Comparison of ENCODE assay signal across 19 cellular contexts in the genomic region with DNA sequence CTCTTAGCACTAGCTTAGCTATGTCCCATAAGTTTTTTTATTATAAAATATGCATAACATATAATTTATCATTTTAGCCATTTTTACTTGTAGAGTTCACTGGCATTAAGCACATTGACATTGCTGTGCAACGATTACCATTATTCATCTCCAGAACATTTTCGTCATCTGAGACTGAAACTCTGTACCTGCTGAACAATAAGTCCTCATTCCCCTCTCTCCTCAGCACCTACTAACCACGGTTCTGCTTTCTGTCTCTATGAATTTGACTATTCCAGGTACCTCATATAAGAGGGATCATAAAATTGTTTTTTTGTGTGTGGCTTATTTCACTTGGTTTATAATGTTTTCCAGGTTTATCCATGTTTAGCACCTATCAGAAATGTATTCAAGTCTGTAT.
DNase-seq lines count a peak whose midpoint lies in the region; ATAC-seq, FAIRE-seq and TF ChIP-seq lines count a peak whose summit lies in the region.
"Had no signal": no experiment of that assay in that cellular context is flagged by ENCODE, and none has a peak within 500 bp of the region (broad histone marks: within the 10 kb centered on the region; RNA-seq: fewer than 3 reads in every experiment).

No MANE protein-coding gene starts in this region.

- no peaks in the 10 kb centered on the region for H3K9me3 ChIP-seq in OCI-LY3 (ENCODE audit: insufficient read depth, low read length)

- TF ChIP-seq CTCF in OCI-LY3 (IDR thresholded peaks at IDR 0.05; ENCODE audit: low read depth, low read length) = no peak

- H3K9ac ChIP-seq in OCI-LY3 (ENCODE audit: low read length) = no peak overlapping the region
- H3K9ac ChIP-seq: BLaER1 had no signal

- TF ChIP-seq POLR2A in GM12892 (IDR thresholded peaks at IDR 0.05; ENCODE audit: low read depth, low read length) = no peak

- no peak for DNase-seq in activated T-cell treated with anti-CD3 and anti-CD28 coated beads, Interleukin-2, amount 50 U/mL, for 72 hours
- no peak for DNase-seq in activated T-cell treated with anti-CD3 and anti-CD28 coated beads, Interleukin-2, amount 50 U/mL, for 48 hours
- no peak for DNase-seq in GM12892 (ENCODE audit: insufficient read length)
- no peak for DNase-seq in stimulated activated naive B cell treated with anti-CD40 and anti-IgM and Interleukin-4, amounts not matched to agents 10 μg/mL and 1 μg/mL and 100 μg/mL, for 72 hours
- no peak for DNase-seq in NCI-H82 treated with DMSO at 0.1 percent for 48 hours (lab: John Stamatoyannopoulos, UW; ENCODE audit: unreplicated experiment)
- DNase-seq: 8988T; Calu3; CD8-positive, alpha-beta T cell; DMS79 treated with DMSO at 0.1 percent for 48 hours; GF-D8; HCEC 1CT; IMR-90 had no signal

- FAIRE-seq in GM12892 (lab: Jason Lieb, UNC) = peak; percentile 58
- FAIRE-seq: H1, HTR-8/SVneo, K562 had no signal

- ATAC-seq in activated T-cell treated with anti-CD3 and anti-CD28 coated beads, Interleukin-2, amount 50 U/mL, for 72 hours (replicated peaks in 1 of 2) = peak; percentile 28 to 49
- ATAC-seq in stimulated activated naive B cell treated with anti-CD40 and anti-IgM and Interleukin-4, amounts not matched to agents 10 μg/mL and 1 μg/mL and 100 μg/mL, for 72 hours (replicated peaks) = peak in 1 of 2 donors; percentile 29
- ATAC-seq in HG03135 (IDR thresholded peaks at IDR 0.05; ENCODE audit: unreplicated experiment) = no peak
- ATAC-seq: CD8-positive, alpha-beta T cell; K562 had no signal

- H3K9me3 Mint-ChIP-seq in activated T-cell treated with anti-CD3 and anti-CD28 coated beads, Interleukin-2, amount 50 U/mL, for 72 hours = peaks cover 3 to 4% of the 10 kb centered on the region in 2 donors
- peaks cover 4 to 14% of the 10 kb centered on the region in 2 donors for H3K9me3 Mint-ChIP-seq in stimulated activated naive B cell treated with anti-CD40 and anti-IgM and Interleukin-4, amounts not matched to agents 10 μg/mL and 1 μg/mL and 100 μg/mL, for 72 hours

- peaks cover 36% of the 10 kb centered on the region for H4K20me1 ChIP-seq in OCI-LY3 (ENCODE audit: insufficient read depth, low read length)

- 0 out of 2 replicates have a peak overlapping the region, but pooled peaks have one; percentile 24 for H3K4me2 ChIP-seq in OCI-LY3 (ENCODE audit: low read length)
- H3K4me2 ChIP-seq: BLaER1 had no signal

- peak overlapping the region in 1 of 2 donors; percentile 21 for H3K4me3 Mint-ChIP-seq in activated T-cell treated with anti-CD3 and anti-CD28 coated beads, Interleukin-2, amount 50 U/mL, for 72 hours
- H3K4me3 Mint-ChIP-seq in stimulated activated naive B cell treated with anti-CD40 and anti-IgM and Interleukin-4, amounts not matched to agents 10 μg/mL and 1 μg/mL and 100 μg/mL, for 72 hours = no peak overlapping the region
- H3K4me3 Mint-ChIP-seq: CD14-positive monocyte; CD8-positive, alpha-beta T cell had no signal

- H2AFZ ChIP-seq in OCI-LY3 (ENCODE audit: low read depth, low read length) = no peak overlapping the region

- peak overlapping the region; percentile 87 for H3K27ac Mint-ChIP-seq in activated T-cell treated with anti-CD3 and anti-CD28 coated beads, Interleukin-2, amount 50 U/mL, for 72 hours
- H3K27ac Mint-ChIP-seq in stimulated activated naive B cell treated with anti-CD40 and anti-IgM and Interleukin-4, amounts not matched to agents 10 μg/mL and 1 μg/mL and 100 μg/mL, for 72 hours = peak overlapping the region; percentile 51
- H3K27ac Mint-ChIP-seq: CD8-positive, alpha-beta T cell had no signal

- peaks cover 41% of the 10 kb centered on the region for H3K4me1 Mint-ChIP-seq in activated T-cell treated with anti-CD3 and anti-CD28 coated beads, Interleukin-2, amount 50 U/mL, for 72 hours (ENCODE audit: low read depth)
- H3K4me1 Mint-ChIP-seq in stimulated activated naive B cell treated with anti-CD40 and anti-IgM and Interleukin-4, amounts not matched to agents 10 μg/mL and 1 μg/mL and 100 μg/mL, for 72 hours = peaks cover 28 to 54% of the 10 kb centered on the region in 2 donors

- H3K79me2 ChIP-seq in OCI-LY3 (ENCODE audit: low read length) = peaks cover 47% of the 10 kb centered on the region

- peaks cover 20% of the 10 kb centered on the region for H3K4me1 ChIP-seq in OCI-LY3 (ENCODE audit: low read length)
- H3K4me1 ChIP-seq: BLaER1 had no signal

- no peaks in the 10 kb centered on the region for H3K27me3 Mint-ChIP-seq in activated T-cell treated with anti-CD3 and anti-CD28 coated beads, Interleukin-2, amount 50 U/mL, for 72 hours (ENCODE audit: low read depth)
- H3K27me3 Mint-ChIP-seq in stimulated activated naive B cell treated with anti-CD40 and anti-IgM and Interleukin-4, amounts not matched to agents 10 μg/mL and 1 μg/mL and 100 μg/mL, for 72 hours = no peaks in the 10 kb centered on the region

- no peak overlapping the region for H3K27ac ChIP-seq in OCI-LY3 (ENCODE audit: low read length)
- H3K27ac ChIP-seq: BLaER1 had no signal

- H3K4me3 ChIP-seq in OCI-LY3 (ENCODE audit: low read length) = no peak overlapping the region
- H3K4me3 ChIP-seq: BLaER1, K562 had no signal

- H3K36me3 Mint-ChIP-seq in activated T-cell treated with anti-CD3 and anti-CD28 coated beads, Interleukin-2, amount 50 U/mL, for 72 hours (ENCODE audit: insufficient read depth in 2 of 2) = peaks cover 10 to 12% of the 10 kb centered on the region in 2 donors
- H3K36me3 Mint-ChIP-seq in stimulated activated naive B cell treated with anti-CD40 and anti-IgM and Interleukin-4, amounts not matched to agents 10 μg/mL and 1 μg/mL and 100 μg/mL, for 72 hours = peaks cover 33 to 50% of the 10 kb centered on the region in 2 donors

- peaks cover 5% of the 10 kb centered on the region for H3K36me3 ChIP-seq in OCI-LY3 (replicated peaks; ENCODE audit: low read depth, low read length)

- H3K27me3 ChIP-seq in OCI-LY3 (ENCODE audit: low read depth, low read length) = no peaks in the 10 kb centered on the region
- H3K27me3 ChIP-seq: BLaER1 had no signal
